1 cellular context compared by ENCODE assay signal in genomic region chr5:133968057-133968993, GRCh38.
TF ChIP-seq lines count a peak whose summit lies in the region.

Gene C5orf15, minus strand, starts transcription at chr5:133968625. Its CDS starts 41 bp downstream, at chr5:133968584.

TF ChIP-seq in GM12878, 131 proteins besides CTCF, POLR2A, EP300 and RAD21 (continued from another document):
- TF ChIP-seq PBX3 (IDR thresholded peaks at IDR 0.05; ENCODE audit: insufficient replicate concordance, low read depth, low read length) (no peak), NRF1 (conservative IDR thresholded peaks at IDR 0.05; ENCODE audit: low read depth, low read length) (0 out of 2 replicates have a peak, but pooled peaks have one; percentile 18), CBFB (IDR thresholded peaks at IDR 0.05; ENCODE audit: low read depth) (peak; percentile 71; the same call in 1 of the 2 replicates), EED (IDR thresholded peaks at IDR 0.05; ENCODE audit: low read depth) (peak; percentile 97), HDAC6 (IDR thresholded peaks at IDR 0.05; ENCODE audit: unreplicated experiment) (no peak), TBL1XR1 (IDR thresholded peaks at IDR 0.05; ENCODE audit: low read depth, low read length) (no peak), RUNX3 (IDR thresholded peaks at IDR 0.05; ENCODE audit: low read length) (peak; percentile 9; the same call in 1 of the 2 replicates), CBX3 (IDR thresholded peaks at IDR 0.05; ENCODE audit: borderline replicate concordance, low read depth) (no peak), HDAC2 (IDR thresholded peaks at IDR 0.05) (no peak), ASH2L (IDR thresholded peaks at IDR 0.05; ENCODE audit: borderline replicate concordance, low read depth) (no peak), TAF1 (IDR thresholded peaks at IDR 0.05; ENCODE audit: borderline replicate concordance, low read depth, low read length) (peak; percentile 69; the same call in 1 of the 2 replicates), SREBF1 (IDR thresholded peaks at IDR 0.05; ENCODE audit: low read length) (no peak), RAD51 (IDR thresholded peaks at IDR 0.05) (no peak), NFYA (IDR thresholded peaks at IDR 0.05; ENCODE audit: borderline replicate concordance, low read depth, low read length) (no peak), IKZF2 (IDR thresholded peaks at IDR 0.05) (peak; percentile 93 to 94), WRNIP1 (IDR thresholded peaks at IDR 0.05; ENCODE audit: borderline replicate concordance, low read depth, low read length) (no peak), RB1 (IDR thresholded peaks at IDR 0.05; ENCODE audit: borderline replicate concordance) (0 out of 2 replicates have a peak, but pooled peaks have one; percentile 42), USF1 (IDR thresholded peaks at IDR 0.05; ENCODE audit: borderline replicate concordance, extremely low read length, insufficient read depth, low read depth, low read length) (no peak), ZNF207 (IDR thresholded peaks at IDR 0.05; ENCODE audit: borderline replicate concordance) (no peak; the same call in 1 of the 2 replicates), PAX8 (IDR thresholded peaks at IDR 0.05) (0 out of 2 replicates have a peak, but pooled peaks have one; percentile 68), MYC (IDR thresholded peaks at IDR 0.05; ENCODE audit: insufficient read depth, insufficient read length, insufficient replicate concordance, low read length, severe bottlenecking) (peak; percentile 10), SRF (IDR thresholded peaks at IDR 0.05; ENCODE audit: low read depth in 2 of 2, low read length in 2 of 2) (0 out of 4 replicates have a peak, but pooled peaks of 1 of the 2 experiments have one; percentile 30), ZBTB40 (IDR thresholded peaks at IDR 0.05; ENCODE audit: borderline replicate concordance) (no peak), NFIC (IDR thresholded peaks at IDR 0.05; ENCODE audit: low read depth, low read length) (no peak), PML (IDR thresholded peaks at IDR 0.05; ENCODE audit: low read length) (peak; percentile 82), FOS (IDR thresholded peaks at IDR 0.05; ENCODE audit: borderline replicate concordance, extremely low read depth, insufficient read length) (no peak), BMI1 (IDR thresholded peaks at IDR 0.05; ENCODE audit: borderline replicate concordance) (no peak), ZZZ3 (IDR thresholded peaks at IDR 0.05; ENCODE audit: control insufficient read depth, insufficient read length, low read depth) (no peak), NKRF (conservative IDR thresholded peaks at IDR 0.05) (peak; percentile 47; the same call in 1 of the 2 replicates), CHD1 (IDR thresholded peaks at IDR 0.05; ENCODE audit: low read depth, low read length) (no peak), CUX1 (IDR thresholded peaks at IDR 0.05; ENCODE audit: insufficient replicate concordance, low read depth, low read length) (no peak), ZNF217 (IDR thresholded peaks at IDR 0.05) (no peak), GATAD2B (conservative IDR thresholded peaks at IDR 0.05; ENCODE audit: low read depth) (peak; percentile 81), SMAD5 (IDR thresholded peaks at IDR 0.05; ENCODE audit: low read depth) (no peak; the same call in 1 of the 2 replicates), TARDBP (IDR thresholded peaks at IDR 0.05; ENCODE audit: borderline replicate concordance) (no peak)
- TF ChIP-seq, protein P1, sequence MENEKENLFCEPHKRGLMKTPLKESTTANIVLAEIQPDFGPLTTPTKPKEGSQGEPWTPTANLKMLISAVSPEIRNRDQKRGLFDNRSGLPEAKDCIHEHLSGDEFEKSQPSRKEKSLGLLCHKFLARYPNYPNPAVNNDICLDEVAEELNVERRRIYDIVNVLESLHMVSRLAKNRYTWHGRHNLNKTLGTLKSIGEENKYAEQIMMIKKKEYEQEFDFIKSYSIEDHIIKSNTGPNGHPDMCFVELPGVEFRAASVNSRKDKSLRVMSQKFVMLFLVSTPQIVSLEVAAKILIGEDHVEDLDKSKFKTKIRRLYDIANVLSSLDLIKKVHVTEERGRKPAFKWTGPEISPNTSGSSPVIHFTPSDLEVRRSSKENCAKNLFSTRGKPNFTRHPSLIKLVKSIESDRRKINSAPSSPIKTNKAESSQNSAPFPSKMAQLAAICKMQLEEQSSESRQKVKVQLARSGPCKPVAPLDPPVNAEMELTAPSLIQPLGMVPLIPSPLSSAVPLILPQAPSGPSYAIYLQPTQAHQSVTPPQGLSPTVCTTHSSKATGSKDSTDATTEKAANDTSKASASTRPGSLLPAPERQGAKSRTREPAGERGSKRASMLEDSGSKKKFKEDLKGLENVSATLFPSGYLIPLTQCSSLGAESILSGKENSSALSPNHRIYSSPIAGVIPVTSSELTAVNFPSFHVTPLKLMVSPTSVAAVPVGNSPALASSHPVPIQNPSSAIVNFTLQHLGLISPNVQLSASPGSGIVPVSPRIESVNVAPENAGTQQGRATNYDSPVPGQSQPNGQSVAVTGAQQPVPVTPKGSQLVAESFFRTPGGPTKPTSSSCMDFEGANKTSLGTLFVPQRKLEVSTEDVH (IDR thresholded peaks at IDR 0.05; ENCODE audit: low read depth, partially characterized antibody) = peak; percentile 17
- TF ChIP-seq, protein P2, sequence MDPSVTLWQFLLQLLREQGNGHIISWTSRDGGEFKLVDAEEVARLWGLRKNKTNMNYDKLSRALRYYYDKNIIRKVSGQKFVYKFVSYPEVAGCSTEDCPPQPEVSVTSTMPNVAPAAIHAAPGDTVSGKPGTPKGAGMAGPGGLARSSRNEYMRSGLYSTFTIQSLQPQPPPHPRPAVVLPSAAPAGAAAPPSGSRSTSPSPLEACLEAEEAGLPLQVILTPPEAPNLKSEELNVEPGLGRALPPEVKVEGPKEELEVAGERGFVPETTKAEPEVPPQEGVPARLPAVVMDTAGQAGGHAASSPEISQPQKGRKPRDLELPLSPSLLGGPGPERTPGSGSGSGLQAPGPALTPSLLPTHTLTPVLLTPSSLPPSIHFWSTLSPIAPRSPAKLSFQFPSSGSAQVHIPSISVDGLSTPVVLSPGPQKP (IDR thresholded peaks at IDR 0.05; ENCODE audit: low read depth, low read length) = peak; percentile 24; the same call in 1 of the 2 replicates
- TF ChIP-seq, protein P3, sequence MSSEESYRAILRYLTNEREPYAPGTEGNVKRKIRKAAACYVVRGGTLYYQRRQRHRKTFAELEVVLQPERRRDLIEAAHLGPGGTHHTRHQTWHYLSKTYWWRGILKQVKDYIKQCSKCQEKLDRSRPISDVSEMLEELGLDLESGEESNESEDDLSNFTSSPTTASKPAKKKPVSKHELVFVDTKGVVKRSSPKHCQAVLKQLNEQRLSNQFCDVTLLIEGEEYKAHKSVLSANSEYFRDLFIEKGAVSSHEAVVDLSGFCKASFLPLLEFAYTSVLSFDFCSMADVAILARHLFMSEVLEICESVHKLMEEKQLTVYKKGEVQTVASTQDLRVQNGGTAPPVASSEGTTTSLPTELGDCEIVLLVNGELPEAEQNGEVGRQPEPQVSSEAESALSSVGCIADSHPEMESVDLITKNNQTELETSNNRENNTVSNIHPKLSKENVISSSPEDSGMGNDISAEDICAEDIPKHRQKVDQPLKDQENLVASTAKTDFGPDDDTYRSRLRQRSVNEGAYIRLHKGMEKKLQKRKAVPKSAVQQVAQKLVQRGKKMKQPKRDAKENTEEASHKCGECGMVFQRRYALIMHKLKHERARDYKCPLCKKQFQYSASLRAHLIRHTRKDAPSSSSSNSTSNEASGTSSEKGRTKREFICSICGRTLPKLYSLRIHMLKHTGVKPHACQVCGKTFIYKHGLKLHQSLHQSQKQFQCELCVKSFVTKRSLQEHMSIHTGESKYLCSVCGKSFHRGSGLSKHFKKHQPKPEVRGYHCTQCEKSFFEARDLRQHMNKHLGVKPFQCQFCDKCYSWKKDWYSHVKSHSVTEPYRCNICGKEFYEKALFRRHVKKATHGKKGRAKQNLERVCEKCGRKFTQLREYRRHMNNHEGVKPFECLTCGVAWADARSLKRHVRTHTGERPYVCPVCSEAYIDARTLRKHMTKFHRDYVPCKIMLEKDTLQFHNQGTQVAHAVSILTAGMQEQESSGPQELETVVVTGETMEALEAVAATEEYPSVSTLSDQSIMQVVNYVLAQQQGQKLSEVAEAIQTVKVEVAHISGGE (CRISPR knock-in tag; IDR thresholded peaks at IDR 0.05) = no peak
